In genomic region chr7:3657201-3657600, GRCh38 we compare ENCODE assay signal across 15 cellular contexts.
DNase-seq lines count a peak whose midpoint lies in the region; ATAC-seq and TF ChIP-seq lines count a peak whose summit lies in the region.
"Had no signal": no experiment of that assay in that cellular context is flagged by ENCODE, and none has a peak within 500 bp of the region (broad histone marks: within the 10 kb centered on the region; RNA-seq: fewer than 3 reads in every experiment).

No MANE protein-coding gene starts in this region.

- no peak overlapping the region for H3K23ac ChIP-seq in mesenchymal stem cell (ENCODE audit: low read length in 2 of 2)

- no peaks in the 10 kb centered on the region for H3K27me3 Mint-ChIP-seq in progenitor cell of endocrine pancreas
- H3K27me3 Mint-ChIP-seq in HFFc6 (ENCODE audit: insufficient read depth) = no peaks in the 10 kb centered on the region

- ATAC-seq in Panc1 = no peak
- no peak for ATAC-seq in HG02678 (IDR thresholded peaks at IDR 0.05; ENCODE audit: unreplicated experiment)
- ATAC-seq: A549, GM23338, HepG2 had no signal

- H3K4me1 Mint-ChIP-seq in progenitor cell of endocrine pancreas (ENCODE audit: low read depth) = no peaks in the 10 kb centered on the region
- no peaks in the 10 kb centered on the region for H3K4me1 Mint-ChIP-seq in HFFc6 (ENCODE audit: low read depth)
- H3K4me1 Mint-ChIP-seq: CD4-positive, alpha-beta memory T cell had no signal

- H3K4me3 ChIP-seq in Panc1 (ENCODE audit: low read depth in 2 of 2, low read length in 2 of 2) (no peak overlapping the region), mesenchymal stem cell (ENCODE audit: insufficient read depth in 1 of 2, low read depth in 1 of 2, low read length in 2 of 2) (no peak overlapping the region), left ventricle myocardium inferior (no peak overlapping the region)
- H3K4me3 ChIP-seq: A549, GM23338 had no signal

- no peak overlapping the region for H3K4me2 ChIP-seq in mesenchymal stem cell (ENCODE audit: low read length, poor library complexity, severe bottlenecking)
- H3K4me2 ChIP-seq: A549, GM23338 had no signal

- WGBS in mesenchymal stem cell = 88% methylated on average over 6 of the region's 6 CpGs

- H3K4me3 Mint-ChIP-seq in progenitor cell of endocrine pancreas (ENCODE audit: low read depth) (no peak overlapping the region), HFFc6 (no peak overlapping the region)
- H3K4me3 Mint-ChIP-seq: CD4-positive, alpha-beta memory T cell; GM23338 had no signal

- H2BK12ac ChIP-seq in mesenchymal stem cell (ENCODE audit: low read length in 2 of 2) = no peak overlapping the region

- no peak overlapping the region for H2BK120ac ChIP-seq in mesenchymal stem cell (ENCODE audit: low read depth, low read length)

- no peak overlapping the region for H2AFZ ChIP-seq in mesenchymal stem cell (ENCODE audit: low read depth, low read length)
- H2AFZ ChIP-seq: GM23338 had no signal

- peak overlapping the region in 1 of 2 experiments; percentile 23 for H3K14ac ChIP-seq in mesenchymal stem cell (ENCODE audit: low read length in 2 of 2)

- H3K9me3 ChIP-seq in Panc1 (ENCODE audit: control insufficient read depth, insufficient read depth, low read depth, low read length) (no peaks in the 10 kb centered on the region), mesenchymal stem cell (ENCODE audit: control insufficient read depth, low read length) (no peaks in the 10 kb centered on the region), left ventricle myocardium inferior (replicated peaks) (no peaks in the 10 kb centered on the region)
- H3K9me3 ChIP-seq: A549, BE2C had no signal

- H3K9ac ChIP-seq in mesenchymal stem cell (ENCODE audit: low read length) = no peak overlapping the region

- H3K36me3 ChIP-seq in Panc1 (ENCODE audit: control insufficient read depth, insufficient read depth, low read length) (no peaks in the 10 kb centered on the region), mesenchymal stem cell (ENCODE audit: control insufficient read depth in 1 of 2, insufficient read depth in 2 of 2, low read depth in 1 of 2, low read length in 2 of 2) (peaks cover 0 to 3% of the 10 kb centered on the region in 2 experiments), left ventricle myocardium inferior (no peaks in the 10 kb centered on the region)
- H3K36me3 ChIP-seq: BE2C had no signal

- H3K27me3 ChIP-seq in Panc1 (ENCODE audit: control insufficient read depth, insufficient read depth, low read length) = no peaks in the 10 kb centered on the region
- no peaks in the 10 kb centered on the region for H3K27me3 ChIP-seq in mesenchymal stem cell (ENCODE audit: control insufficient read depth in 1 of 2, insufficient read depth in 1 of 2, low read length in 2 of 2)
- H3K27me3 ChIP-seq in left ventricle myocardium inferior (ENCODE audit: low read depth) = no peaks in the 10 kb centered on the region
- H3K27me3 ChIP-seq: BE2C had no signal

- H4K8ac ChIP-seq in mesenchymal stem cell (ENCODE audit: low read length) = peak overlapping the region; percentile 51

- no peak for TF ChIP-seq CTCF in Panc1 (IDR thresholded peaks at IDR 0.05)
- no peak for TF ChIP-seq CTCF in progenitor cell of endocrine pancreas (IDR thresholded peaks at IDR 0.05; ENCODE audit: unreplicated experiment)
- no peak for TF ChIP-seq CTCF in HFFc6 (IDR thresholded peaks at IDR 0.05)
- TF ChIP-seq CTCF in left ventricle myocardium inferior (IDR thresholded peaks at IDR 0.05; ENCODE audit: borderline replicate concordance) = no peak

- DNase-seq in Panc1 (ENCODE audit: low read depth, low spot score) (no peak), mesenchymal stem cell (no peak), progenitor cell of endocrine pancreas (ENCODE audit: low spot score, unreplicated experiment) (no peak), HFFc6 (no peak), GF-D8 (lab: John Stamatoyannopoulos, UW) (no peak), left ventricle myocardium inferior (no peak)
- DNase-seq: BE2C; CD4-positive, alpha-beta memory T cell; DMS79; H7 had no signal

- H3K36me3 Mint-ChIP-seq in progenitor cell of endocrine pancreas (ENCODE audit: insufficient read depth) = peaks cover 5% of the 10 kb centered on the region
- 0 out of 2 replicates have a peak, but pooled peaks cover 10% of the 10 kb centered on the region for H3K36me3 Mint-ChIP-seq in HFFc6 (ENCODE audit: low read depth)
- H3K36me3 Mint-ChIP-seq: CD4-positive, alpha-beta memory T cell had no signal

- in situ Hi-C loops in Panc1 (cut with HindIII; ENCODE audit: low pct_unique_long_range_greater_than_20kb, low sequenced_read_pairs) = no loop called here

- intact Hi-C loops in Panc1 (cut with micrococcal nuclease; ENCODE audit: unreplicated experiment) = no loop called here
- intact Hi-C loops in left ventricle myocardium inferior (cut with micrococcal nuclease) = no loop called here

- no peak overlapping the region for H4K91ac ChIP-seq in mesenchymal stem cell (ENCODE audit: low read length)

- H2BK5ac ChIP-seq in mesenchymal stem cell (ENCODE audit: low read depth, low read length, poor library complexity, severe bottlenecking) = no peak overlapping the region

- no peak overlapping the region for H3K4ac ChIP-seq in mesenchymal stem cell (ENCODE audit: low read depth in 1 of 2, low read length in 2 of 2)

- H2AK5ac ChIP-seq in mesenchymal stem cell (ENCODE audit: low read length, severe bottlenecking) = no peak overlapping the region

- H3K9me3 Mint-ChIP-seq in progenitor cell of endocrine pancreas (ENCODE audit: low read depth) (no peaks in the 10 kb centered on the region), HFFc6 (peaks cover 70% of the 10 kb centered on the region)
- H3K9me3 Mint-ChIP-seq: CD4-positive, alpha-beta memory T cell; GM23338 had no signal

- POLR2A ChIA-PET in Panc1 (lab: Charles Lee) = no interaction called here

- H3K27ac Mint-ChIP-seq in progenitor cell of endocrine pancreas (peak overlapping the region; percentile 0), HFFc6 (no peak overlapping the region)
- H3K27ac Mint-ChIP-seq: CD4-positive, alpha-beta memory T cell; GM23338 had no signal

- no peak overlapping the region for H2BK15ac ChIP-seq in mesenchymal stem cell (ENCODE audit: low read depth, poor library complexity, severe bottlenecking)

- H3K27ac ChIP-seq in Panc1 (ENCODE audit: low read length) (peak overlapping the region; percentile 11; the same call in 1 of the 2 replicates), mesenchymal stem cell (ENCODE audit: low read length, poor library complexity, severe bottlenecking) (no peak overlapping the region), left ventricle myocardium inferior (replicated peaks) (no peak overlapping the region)
- H3K27ac ChIP-seq: A549, C4-2B had no signal

- no TSS peak for BruUV-seq in Panc1 (replicated peaks; lab: Mats Ljungman, UMichigan)

- no peaks in the 10 kb centered on the region for H3K79me1 ChIP-seq in mesenchymal stem cell (replicated peaks; ENCODE audit: low read length, poor library complexity, severe bottlenecking)

- CTCF ChIA-PET in Panc1 (lab: Charles Lee) = no interaction called here

- no peak overlapping the region for H3K18ac ChIP-seq in mesenchymal stem cell (ENCODE audit: low read depth in 1 of 2, low read length in 2 of 2)

- H3K4me1 ChIP-seq in Panc1 (ENCODE audit: control insufficient read depth, insufficient read depth, low read length) (0 out of 2 replicates have a peak, but pooled peaks cover 5% of the 10 kb centered on the region), mesenchymal stem cell (ENCODE audit: control insufficient read depth, insufficient read depth, low read depth, low read length) (no peaks in the 10 kb centered on the region), left ventricle myocardium inferior (no peaks in the 10 kb centered on the region)
- H3K4me1 ChIP-seq: A549, BE2C had no signal
